11 cellular contexts compared by ENCODE assay signal in the genomic region with DNA sequence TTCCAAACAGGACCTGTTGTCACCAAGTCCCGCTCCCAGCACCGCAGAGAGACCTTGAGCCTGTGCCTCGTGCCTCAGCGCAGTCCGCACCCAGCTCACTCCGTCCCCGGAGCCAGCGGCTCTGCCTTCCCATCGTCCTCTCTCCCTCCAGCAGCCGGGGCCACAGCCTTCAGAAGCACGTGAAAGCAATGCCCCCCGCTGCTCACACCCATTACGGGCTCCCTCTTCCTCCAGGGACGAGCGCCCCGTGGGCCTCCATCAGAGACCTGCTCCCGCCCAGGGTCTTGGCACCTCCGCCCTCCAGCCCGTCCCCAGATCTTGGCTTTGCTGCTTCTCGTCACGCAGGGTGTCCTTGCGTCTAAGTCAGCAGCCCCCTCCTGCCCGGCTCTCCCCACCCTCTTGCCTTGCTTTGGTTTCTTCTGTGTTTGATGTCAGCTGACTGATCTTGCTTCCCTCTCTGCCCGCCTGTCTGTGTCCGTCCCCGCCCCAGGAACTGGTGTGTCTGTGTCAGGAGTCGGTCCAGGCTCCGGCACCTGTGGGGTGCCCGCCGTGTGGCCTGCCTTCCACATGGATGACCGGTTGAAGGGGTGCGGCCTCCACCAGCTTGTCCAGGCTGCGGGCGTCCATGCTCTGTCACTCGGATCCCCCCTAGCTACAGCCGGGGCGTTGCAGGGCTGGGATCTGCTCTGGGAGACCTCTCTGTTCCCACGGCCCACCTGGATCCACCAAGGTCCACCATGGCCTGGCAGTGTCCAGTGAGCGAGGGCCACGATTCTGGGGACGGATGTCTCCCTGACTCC.
DNase-seq lines count a peak whose midpoint lies in the region; ATAC-seq, FAIRE-seq and TF ChIP-seq lines count a peak whose summit lies in the region.
"Had no signal": no experiment of that assay in that cellular context is flagged by ENCODE, and none has a peak within 500 bp of the region (broad histone marks: within the 10 kb centered on the region; RNA-seq: fewer than 3 reads in every experiment).

No MANE protein-coding gene starts in this region.

- H3K27me3 ChIP-seq in endothelial cell of umbilical vein (ENCODE audit: control insufficient read depth in 2 of 2, insufficient read depth in 2 of 2, low read length in 2 of 2) (no peaks in the 10 kb centered on the region), body of pancreas (no peaks in the 10 kb centered on the region)

- H3K9me3 ChIP-seq in endothelial cell of umbilical vein (replicated peaks; ENCODE audit: control insufficient read depth, insufficient read depth, low read length) (no peaks in the 10 kb centered on the region), body of pancreas (no peaks in the 10 kb centered on the region)

- no peaks in the 10 kb centered on the region for H4K20me1 ChIP-seq in endothelial cell of umbilical vein (replicated peaks; ENCODE audit: control insufficient read depth, extremely low read depth, insufficient read depth, low read length)

- POLR2A ChIA-PET in endothelial cell of umbilical vein (lab: Charles Lee), result no interaction called here

- TF ChIP-seq CTCF in endothelial cell of umbilical vein (IDR thresholded peaks at IDR 0.05; ENCODE audit: extremely low read depth in 1 of 2, insufficient read depth in 1 of 2, low read depth in 1 of 2, low read length in 2 of 2) (no peak), body of pancreas (IDR thresholded peaks at IDR 0.05) (no peak)

- dilution Hi-C loops in endothelial cell of umbilical vein (cut with MboI; ENCODE audit: extremely low pct_ligation_motif_present, low sequenced_read_pairs), result no loop called here

- ATAC-seq in stimulated activated memory B cell treated with anti-CD40 and anti-IgM and Interleukin-4, amounts not matched to agents 10 μg/mL and 1 μg/mL and 100 μg/mL, for 72 hours, result no peak
- no peak for ATAC-seq in body of pancreas
- no peak for ATAC-seq in HG02938 (IDR thresholded peaks at IDR 0.05; ENCODE audit: unreplicated experiment)
- ATAC-seq: Panc1 had no signal

- 83 to 90% methylated on average over 33 to 41 of the region's 41 CpGs for WGBS in body of pancreas, 2 donors

- no TSS peak for BruUV-seq in endothelial cell of umbilical vein (replicated peaks; lab: Mats Ljungman, UMichigan)

- no peaks in the 10 kb centered on the region for H3K36me3 Mint-ChIP-seq in T-helper 1 cell treated with Interleukin-12 subunit alpha and Interleukin-12 subunit beta and Interleukin-4 antibody, amounts not matched to agents 30 μg/mL and 1 μg/mL, for 36 hours (ENCODE audit: low read depth)
- no peaks in the 10 kb centered on the region for H3K36me3 Mint-ChIP-seq in stimulated activated memory B cell treated with anti-CD40 and anti-IgM and Interleukin-4, amounts not matched to agents 10 μg/mL and 1 μg/mL and 100 μg/mL, for 72 hours

- no peaks in the 10 kb centered on the region for H3K36me3 ChIP-seq in endothelial cell of umbilical vein (ENCODE audit: control insufficient read depth in 2 of 2, extremely low read depth in 1 of 2, insufficient read depth in 2 of 2, low read length in 2 of 2)
- H3K36me3 ChIP-seq in body of pancreas (replicated peaks in 1 of 2; ENCODE audit: insufficient read depth in 1 of 2, low read depth in 2 of 2), result no peaks in the 10 kb centered on the region

- H3K27me3 Mint-ChIP-seq in T-helper 1 cell treated with Interleukin-12 subunit alpha and Interleukin-12 subunit beta and Interleukin-4 antibody, amounts not matched to agents 30 μg/mL and 1 μg/mL, for 36 hours (ENCODE audit: low read depth), result peaks cover 4% of the 10 kb centered on the region
- peaks cover 10% of the 10 kb centered on the region for H3K27me3 Mint-ChIP-seq in stimulated activated memory B cell treated with anti-CD40 and anti-IgM and Interleukin-4, amounts not matched to agents 10 μg/mL and 1 μg/mL and 100 μg/mL, for 72 hours

- DNase-seq in activated T-cell treated with anti-CD3 and anti-CD28 coated beads for 1 hour (ENCODE audit: low read depth) (peak; percentile 59), endothelial cell of umbilical vein (ENCODE audit: low read depth, low spot score) (no peak), MV-4-11 (lab: John Stamatoyannopoulos, UW) (no peak), cerebellar cortex (ENCODE audit: low spot score) (no peak), body of pancreas (no peak)
- DNase-seq: foreskin fibroblast, NCI-H2081 had no signal

- H3K4me2 ChIP-seq in endothelial cell of umbilical vein (ENCODE audit: insufficient read depth, low read length), result peak overlapping the region; percentile 56

- H3K27ac ChIP-seq in endothelial cell of umbilical vein (ENCODE audit: insufficient read depth, low read depth, low read length) (peak overlapping the region; percentile 19), body of pancreas (no peak overlapping the region)

- FAIRE-seq in endothelial cell of umbilical vein (lab: Jason Lieb, UNC), result no peak

- peak overlapping the region; percentile 5 for H3K9ac ChIP-seq in endothelial cell of umbilical vein (replicated peaks; ENCODE audit: extremely low read depth, insufficient read depth, low read length)

- H3K9me3 Mint-ChIP-seq in T-helper 1 cell treated with Interleukin-12 subunit alpha and Interleukin-12 subunit beta and Interleukin-4 antibody, amounts not matched to agents 30 μg/mL and 1 μg/mL, for 36 hours, result no peaks in the 10 kb centered on the region
- H3K9me3 Mint-ChIP-seq in stimulated activated memory B cell treated with anti-CD40 and anti-IgM and Interleukin-4, amounts not matched to agents 10 μg/mL and 1 μg/mL and 100 μg/mL, for 72 hours, result peaks cover 4% of the 10 kb centered on the region

- H2AFZ ChIP-seq in endothelial cell of umbilical vein (ENCODE audit: low read depth, low read length), result peak overlapping the region; percentile 36

- no peaks in the 10 kb centered on the region for H3K79me2 ChIP-seq in endothelial cell of umbilical vein (ENCODE audit: control insufficient read depth, insufficient read depth, low read length)

- H3K4me3 ChIP-seq in endothelial cell of umbilical vein (replicated peaks in 1 of 3; ENCODE audit: insufficient read depth in 1 of 3, low read depth in 1 of 3, low read length in 3 of 3) (no peak overlapping the region), body of pancreas (no peak overlapping the region)

- H3K27ac Mint-ChIP-seq in T-helper 1 cell treated with Interleukin-12 subunit alpha and Interleukin-12 subunit beta and Interleukin-4 antibody, amounts not matched to agents 30 μg/mL and 1 μg/mL, for 36 hours, result peak overlapping the region; percentile 75
- no peak overlapping the region for H3K27ac Mint-ChIP-seq in stimulated activated memory B cell treated with anti-CD40 and anti-IgM and Interleukin-4, amounts not matched to agents 10 μg/mL and 1 μg/mL and 100 μg/mL, for 72 hours

- H3K4me3 Mint-ChIP-seq in T-helper 1 cell treated with Interleukin-12 subunit alpha and Interleukin-12 subunit beta and Interleukin-4 antibody, amounts not matched to agents 30 μg/mL and 1 μg/mL, for 36 hours, result peak overlapping the region; percentile 74
- H3K4me3 Mint-ChIP-seq in stimulated activated memory B cell treated with anti-CD40 and anti-IgM and Interleukin-4, amounts not matched to agents 10 μg/mL and 1 μg/mL and 100 μg/mL, for 72 hours, result peak overlapping the region; percentile 2

- no peaks in the 10 kb centered on the region for H3K9me1 ChIP-seq in endothelial cell of umbilical vein (replicated peaks; ENCODE audit: control insufficient read depth, extremely low read depth, insufficient read depth, low read length)

- TF ChIP-seq POLR2A in endothelial cell of umbilical vein (IDR thresholded peaks at IDR 0.05; ENCODE audit: low read depth, low read length), result no peak
- TF ChIP-seq POLR2A in body of pancreas (IDR thresholded peaks at IDR 0.05), result no peak

- H3K4me1 Mint-ChIP-seq in T-helper 1 cell treated with Interleukin-12 subunit alpha and Interleukin-12 subunit beta and Interleukin-4 antibody, amounts not matched to agents 30 μg/mL and 1 μg/mL, for 36 hours (ENCODE audit: low read depth), result peaks cover 9% of the 10 kb centered on the region
- peaks cover 11% of the 10 kb centered on the region for H3K4me1 Mint-ChIP-seq in stimulated activated memory B cell treated with anti-CD40 and anti-IgM and Interleukin-4, amounts not matched to agents 10 μg/mL and 1 μg/mL and 100 μg/mL, for 72 hours

- intact Hi-C loops in endothelial cell of umbilical vein (cut with micrococcal nuclease) (loop anchor here (1.0 kb wide), 1 partner anchor 10 kb away; no protein-coding TSS in a partner anchor), body of pancreas (cut with DNase I) (loop anchor here (10.0 kb wide), 1 partner anchor 57 kb away; a partner anchor contains a TSS)

- H3K4me1 ChIP-seq in endothelial cell of umbilical vein (ENCODE audit: control insufficient read depth, extremely low read depth, insufficient read depth, low read length) (peaks cover 23% of the 10 kb centered on the region), body of pancreas (no peaks in the 10 kb centered on the region)

- CTCF ChIA-PET in endothelial cell of umbilical vein (lab: Charles Lee), result interaction anchor here (0.6 kb wide), 1 partner anchor 146 kb away, joined by 4 read pairs; no protein-coding TSS in a partner anchor

TF ChIP-seq in endothelial cell of umbilical vein, 7 proteins besides CTCF, POLR2A, EP300 and RAD21:
- TF ChIP-seq GATA2 (IDR thresholded peaks at IDR 0.05; ENCODE audit: insufficient read depth, insufficient read length, low read depth, low read length), result no peak
- TF ChIP-seq JUN (IDR thresholded peaks at IDR 0.05; ENCODE audit: borderline replicate concordance, insufficient read depth, insufficient read length, low read depth), result no peak
